Comparison of ENCODE assay signal across 1 cellular context in genomic region chr1:19011832-19012231, GRCh38.
TF ChIP-seq lines count a peak whose summit lies in the region.

No MANE protein-coding gene starts in this region.

TF ChIP-seq in HepG2, 621 proteins besides CTCF, POLR2A, EP300 and RAD21 (continued from another document):
- TF ChIP-seq AHDC1 (CRISPR knock-in tag; IDR thresholded peaks at IDR 0.05; ENCODE audit: borderline replicate concordance) (no peak), ARHGAP35 (CRISPR knock-in tag; IDR thresholded peaks at IDR 0.05; ENCODE audit: borderline replicate concordance) (no peak), ZNF788 (CRISPR knock-in tag; IDR thresholded peaks at IDR 0.05; ENCODE audit: borderline replicate concordance) (peak; percentile 36; the same call in 1 of the 2 replicates), ZBTB21 (CRISPR knock-in tag; IDR thresholded peaks at IDR 0.05) (no peak), ZNF124 (CRISPR knock-in tag; IDR thresholded peaks at IDR 0.05) (no peak), ZNF878 (CRISPR knock-in tag; IDR thresholded peaks at IDR 0.05) (no peak), MAF1 (CRISPR knock-in tag; IDR thresholded peaks at IDR 0.05; ENCODE audit: borderline replicate concordance) (no peak), NCOA1 (CRISPR knock-in tag; IDR thresholded peaks at IDR 0.05) (no peak), IKZF5 (CRISPR knock-in tag; IDR thresholded peaks at IDR 0.05) (0 out of 2 replicates have a peak, but pooled peaks have one; percentile 16), ZFP36 (IDR thresholded peaks at IDR 0.05; ENCODE audit: borderline replicate concordance, low read depth, low read length, partially characterized antibody) (no peak), ELF4 (CRISPR knock-in tag; IDR thresholded peaks at IDR 0.05; ENCODE audit: borderline replicate concordance) (no peak), ZBTB20 (CRISPR knock-in tag; IDR thresholded peaks at IDR 0.05; ENCODE audit: borderline replicate concordance, low read depth) (no peak), ZNF101 (CRISPR knock-in tag; IDR thresholded peaks at IDR 0.05; ENCODE audit: borderline replicate concordance, low read depth) (no peak)
